ENCODE assay signal across 9 cellular contexts in genomic region chr4:113052379-113052951, GRCh38. TPM values are rescaled to one million over a fixed set of nuclear protein-coding genes. Genes with fewer than 3 reads are reported as not detected.
DNase-seq lines count a peak whose midpoint lies in the region; ATAC-seq and TF ChIP-seq lines count a peak whose summit lies in the region.
"Had no signal": no experiment of that assay in that cellular context is flagged by ENCODE, and none has a peak within 500 bp of the region (broad histone marks: within the 10 kb centered on the region; RNA-seq: fewer than 3 reads in every experiment).

No MANE protein-coding gene starts in this region.

- TF ChIP-seq CTCF in activated B cell treated with CpG ODN at 0.5 μM for 24 hours (IDR thresholded peaks at IDR 0.05), result no peak

- no peaks in the 10 kb centered on the region for H3K4me1 ChIP-seq in naive thymus-derived CD4-positive, alpha-beta T cell (ENCODE audit: control insufficient read depth in 2 of 2, insufficient read depth in 2 of 2, low read length in 2 of 2)

- no peaks in the 10 kb centered on the region for H3K4me1 Mint-ChIP-seq in activated B cell treated with CpG ODN at 0.5 μM for 24 hours
- no peaks in the 10 kb centered on the region for H3K4me1 Mint-ChIP-seq in naive thymus-derived CD4-positive, alpha-beta T cell
- no peaks in the 10 kb centered on the region for H3K4me1 Mint-ChIP-seq in naive thymus-derived CD8-positive, alpha-beta T cell

- no peaks in the 10 kb centered on the region for H3K9me3 Mint-ChIP-seq in activated B cell treated with CpG ODN at 0.5 μM for 24 hours
- H3K9me3 Mint-ChIP-seq in naive thymus-derived CD4-positive, alpha-beta T cell, result peaks cover 0 to 4% (median 0%) of the 10 kb centered on the region in 11 donors
- no peaks in the 10 kb centered on the region for H3K9me3 Mint-ChIP-seq in naive thymus-derived CD8-positive, alpha-beta T cell

- DNase-seq in A172 (ENCODE audit: low spot score) (peak; percentile 79), activated B cell treated with CpG ODN at 0.5 μM for 24 hours (no peak), pons (ENCODE audit: low spot score) (no peak), SKM-1 (lab: John Stamatoyannopoulos, UW; ENCODE audit: unreplicated experiment) (no peak)
- DNase-seq in naive thymus-derived CD4-positive, alpha-beta T cell, result no peak
- DNase-seq in naive thymus-derived CD8-positive, alpha-beta T cell, result no peak

- H3K4me3 Mint-ChIP-seq in activated B cell treated with CpG ODN at 0.5 μM for 24 hours, result no peak overlapping the region
- no peak overlapping the region for H3K4me3 Mint-ChIP-seq in naive thymus-derived CD4-positive, alpha-beta T cell
- H3K4me3 Mint-ChIP-seq in naive thymus-derived CD8-positive, alpha-beta T cell, result no peak overlapping the region

- no peak overlapping the region for H3K27ac ChIP-seq in naive thymus-derived CD4-positive, alpha-beta T cell (ENCODE audit: low read depth, low read length)

- H3K27me3 Mint-ChIP-seq in activated B cell treated with CpG ODN at 0.5 μM for 24 hours, result peaks cover 2% of the 10 kb centered on the region
- H3K27me3 Mint-ChIP-seq in naive thymus-derived CD4-positive, alpha-beta T cell, result peaks cover 4 to 17% (median 13%) of the 10 kb centered on the region in 5 donors
- peaks cover 0 to 10% (median 3%) of the 10 kb centered on the region in 5 donors for H3K27me3 Mint-ChIP-seq in naive thymus-derived CD8-positive, alpha-beta T cell

- POLR2A ChIA-PET in activated B cell treated with CpG ODN at 0.5 μM for 24 hours (lab: Charles Lee), result no interaction called here
- POLR2A ChIA-PET in naive thymus-derived CD4-positive, alpha-beta T cell (lab: Charles Lee), result no interaction called here
- POLR2A ChIA-PET in naive thymus-derived CD8-positive, alpha-beta T cell (lab: Charles Lee), result no interaction called here

- CTCF ChIA-PET in activated B cell treated with CpG ODN at 0.5 μM for 24 hours (lab: Charles Lee), result interaction anchor here (0.6 kb wide), 1 partner anchor 570 kb away, joined by 3 read pairs; no protein-coding TSS in a partner anchor
- CTCF ChIA-PET in naive thymus-derived CD4-positive, alpha-beta T cell (lab: Charles Lee), result no interaction called here

- intact Hi-C loops in activated B cell treated with CpG ODN at 0.5 μM for 24 hours (cut with micrococcal nuclease), result no loop called here
- intact Hi-C loops in naive thymus-derived CD4-positive, alpha-beta T cell (cut with micrococcal nuclease), result no loop called here

- no peak overlapping the region for H3K27ac Mint-ChIP-seq in activated B cell treated with CpG ODN at 0.5 μM for 24 hours
- H3K27ac Mint-ChIP-seq in naive thymus-derived CD4-positive, alpha-beta T cell, result no peak overlapping the region
- no peak overlapping the region for H3K27ac Mint-ChIP-seq in naive thymus-derived CD8-positive, alpha-beta T cell

- H3K36me3 ChIP-seq in naive thymus-derived CD4-positive, alpha-beta T cell (ENCODE audit: control insufficient read depth in 2 of 3, insufficient read depth in 3 of 3, low read length in 3 of 3), result no peaks in the 10 kb centered on the region

- ATAC-seq in GM18909 (IDR thresholded peaks at IDR 0.05; ENCODE audit: poor library complexity, unreplicated experiment), result peak; percentile 92
- peak; percentile 85 for ATAC-seq in HG03175 (IDR thresholded peaks at IDR 0.05; ENCODE audit: unreplicated experiment)
- peak; percentile 21 for ATAC-seq in activated B cell treated with CpG ODN at 0.5 μM for 24 hours (ENCODE audit: low read depth)
- ATAC-seq in naive thymus-derived CD4-positive, alpha-beta T cell, result no peak
- ATAC-seq in naive thymus-derived CD8-positive, alpha-beta T cell, result no peak

- H3K4me3 ChIP-seq in naive thymus-derived CD4-positive, alpha-beta T cell (ENCODE audit: low read length), result no peak overlapping the region
- H3K4me3 ChIP-seq: lung had no signal

- no peaks in the 10 kb centered on the region for H3K36me3 Mint-ChIP-seq in activated B cell treated with CpG ODN at 0.5 μM for 24 hours (ENCODE audit: low read depth)
- H3K36me3 Mint-ChIP-seq in naive thymus-derived CD4-positive, alpha-beta T cell, result no peaks in the 10 kb centered on the region
- no peaks in the 10 kb centered on the region for H3K36me3 Mint-ChIP-seq in naive thymus-derived CD8-positive, alpha-beta T cell

- no peaks in the 10 kb centered on the region for H3K9me3 ChIP-seq in naive thymus-derived CD4-positive, alpha-beta T cell (ENCODE audit: control insufficient read depth in 2 of 3, low read length in 3 of 3)

- no peaks in the 10 kb centered on the region for H3K27me3 ChIP-seq in naive thymus-derived CD4-positive, alpha-beta T cell (ENCODE audit: control insufficient read depth in 2 of 2, insufficient read depth in 2 of 2, low read length in 2 of 2)

RNA-seq across cellular contexts. Expression of gene ANK2, which starts 3.0 kb away (rescaled TPM):
- total RNA-seq in A172 (2014; rRNA removed; shearing (Covaris generic)), result 21.2 and 25.6 TPM in 2 replicates
- 4.5 and 5.4 TPM in 2 replicates for total RNA-seq in activated B cell treated with CpG ODN at 0.5 μM for 24 hours
- 1 to 10 TPM in 2 of 5 experiments, not detected in 3; 1.1 to 2.0 TPM for total RNA-seq in naive thymus-derived CD4-positive, alpha-beta T cell
- not detected for polyA plus RNA-seq in naive thymus-derived CD4-positive, alpha-beta T cell
- not detected for total RNA-seq in naive thymus-derived CD8-positive, alpha-beta T cell
- polyA plus RNA-seq in naive thymus-derived CD8-positive, alpha-beta T cell, result not detected

Comparison
In these comparisons a context has a peak if more than half of its experiments do, and no peak if none do; other contexts are left out.
1. ATAC-seq: peak in GM18909 (single experiment), HG03175 (single experiment) and activated B cell treated with CpG ODN at 0.5 μM for 24 hours (single experiment); none in naive thymus-derived CD4-positive, alpha-beta T cell (single experiment) and naive thymus-derived CD8-positive, alpha-beta T cell (0 of 2).